ENCODE assay signal across 19 cellular contexts in the genomic region with DNA sequence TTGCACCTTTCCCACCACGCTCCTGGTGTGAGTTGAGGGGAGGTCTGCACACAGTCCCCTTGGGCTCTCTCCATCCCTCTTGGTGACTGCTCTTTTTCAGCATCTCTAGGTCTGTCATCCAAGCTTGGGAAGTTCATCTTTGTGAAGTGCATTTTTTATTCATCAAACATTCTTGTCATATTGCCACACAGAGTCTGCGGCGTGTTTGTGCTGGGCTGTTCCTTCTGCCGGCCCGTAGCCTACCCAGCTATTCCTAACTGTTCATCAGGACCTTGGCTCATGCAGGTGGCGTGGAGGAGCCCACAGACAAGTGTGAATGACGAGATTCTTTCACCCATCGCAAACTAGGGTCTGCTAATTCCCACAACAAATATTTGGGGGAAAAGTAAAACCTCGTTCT.
DNase-seq lines count a peak whose midpoint lies in the region; ATAC-seq and TF ChIP-seq lines count a peak whose summit lies in the region.
"Had no signal": no experiment of that assay in that cellular context is flagged by ENCODE, and none has a peak within 500 bp of the region (broad histone marks: within the 10 kb centered on the region; RNA-seq: fewer than 3 reads in every experiment).

No MANE protein-coding gene starts in this region.

- H3K9me2 ChIP-seq in DOHH2 (replicated peaks; ENCODE audit: control insufficient read depth, low read length): no peaks in the 10 kb centered on the region
- no peaks in the 10 kb centered on the region for H3K9me2 ChIP-seq in Karpas-422 (replicated peaks; ENCODE audit: insufficient read depth, low read length)

- H3K9ac ChIP-seq in Karpas-422 (ENCODE audit: low read length): peak overlapping the region; percentile 70
- H3K9ac ChIP-seq: GM23248 had no signal

- H3K27ac Mint-ChIP-seq in memory B cell: peak overlapping the region; percentile 48
- H3K27ac Mint-ChIP-seq: CD4-positive, alpha-beta T cell; HFFc6 had no signal

- H3K27me3 ChIP-seq in DOHH2 (ENCODE audit: control insufficient read depth, low read length) (no peaks in the 10 kb centered on the region; the same call in 1 of the 2 replicates), Karpas-422 (ENCODE audit: low read length) (no peaks in the 10 kb centered on the region), H7 (ENCODE audit: control insufficient read depth, insufficient read depth, low read length) (no peaks in the 10 kb centered on the region)
- H3K27me3 ChIP-seq: BE2C had no signal

- no peak overlapping the region for H3K4me3 Mint-ChIP-seq in memory B cell
- H3K4me3 Mint-ChIP-seq: CD4-positive, alpha-beta T cell; HFFc6 had no signal

- H3K27ac ChIP-seq in DOHH2 (ENCODE audit: low read depth, low read length): no peak overlapping the region
- H3K27ac ChIP-seq in Karpas-422 (ENCODE audit: low read length): peak overlapping the region; percentile 90
- H3K27ac ChIP-seq: C4-2B, GM23248 had no signal

- H3K4me1 ChIP-seq in DOHH2 (ENCODE audit: control insufficient read depth, low read length) (peaks cover 92% of the 10 kb centered on the region), Karpas-422 (ENCODE audit: low read length) (peaks cover 70% of the 10 kb centered on the region)
- H3K4me1 ChIP-seq: BE2C had no signal

- no peaks in the 10 kb centered on the region for H3K9me3 Mint-ChIP-seq in memory B cell
- H3K9me3 Mint-ChIP-seq: CD4-positive, alpha-beta T cell; HFFc6 had no signal

- H2AFZ ChIP-seq in Karpas-422 (ENCODE audit: low read length): peak overlapping the region; percentile 51
- H2AFZ ChIP-seq: GM23248 had no signal

- H3K36me3 ChIP-seq in DOHH2 (ENCODE audit: control insufficient read depth, low read length) (no peaks in the 10 kb centered on the region), Karpas-422 (ENCODE audit: insufficient read depth, low read length) (no peaks in the 10 kb centered on the region), H7 (replicated peaks; ENCODE audit: control insufficient read depth, insufficient read depth, low read length) (no peaks in the 10 kb centered on the region)
- H3K36me3 ChIP-seq: BE2C had no signal

- no peak for TF ChIP-seq CTCF in DOHH2 (IDR thresholded peaks at IDR 0.05; ENCODE audit: low read depth, low read length, poor library complexity, severe bottlenecking)

- DNase-seq in Karpas-422 (peak; percentile 60), memory B cell (ENCODE audit: low spot score in 2 of 2) (no peak), H7 (no peak), NOMO-1 treated with DMSO at 0.1 percent for 48 hours (lab: John Stamatoyannopoulos, UW; ENCODE audit: unreplicated experiment) (no peak)
- DNase-seq: ACHN; BE2C; CD4-positive, alpha-beta T cell; DMS153; DMS79; EL; GM23248; HFFc6 had no signal

- H3K36me3 Mint-ChIP-seq in memory B cell: no peaks in the 10 kb centered on the region

- peaks cover 8% of the 10 kb centered on the region for H3F3A ChIP-seq in DOHH2 (ENCODE audit: control insufficient read depth, insufficient read depth)

- H3K4me2 ChIP-seq in DOHH2 (ENCODE audit: low read length): peak overlapping the region; percentile 28
- peak overlapping the region; percentile 82 for H3K4me2 ChIP-seq in Karpas-422 (ENCODE audit: low read depth, low read length, poor library complexity, severe bottlenecking)

- no peaks in the 10 kb centered on the region for H3K9me3 ChIP-seq in DOHH2 (ENCODE audit: control insufficient read depth, insufficient read depth, low read length)
- no peaks in the 10 kb centered on the region for H3K9me3 ChIP-seq in Karpas-422 (ENCODE audit: low read length)
- H3K9me3 ChIP-seq: BE2C had no signal

- peaks cover 32% of the 10 kb centered on the region for H3K4me1 Mint-ChIP-seq in memory B cell

- H3K4me3 ChIP-seq in DOHH2 (ENCODE audit: low read length) (no peak overlapping the region), Karpas-422 (ENCODE audit: low read length) (peak overlapping the region; percentile 59), H7 (ENCODE audit: insufficient read depth, low read depth, low read length) (no peak overlapping the region)
- H3K4me3 ChIP-seq: GM12878, GM23248, K562 had no signal

- ATAC-seq in memory B cell (ENCODE audit: low read depth): no peak
- ATAC-seq in HG02852 (IDR thresholded peaks at IDR 0.05; ENCODE audit: unreplicated experiment): no peak
- no peak for ATAC-seq in HG02623 (IDR thresholded peaks at IDR 0.05; ENCODE audit: unreplicated experiment)
- ATAC-seq: GM12878, HCT116, K562 had no signal

- H3K27me3 Mint-ChIP-seq in memory B cell: no peaks in the 10 kb centered on the region
- H3K27me3 Mint-ChIP-seq: CD4-positive, alpha-beta T cell had no signal

- H4K20me1 ChIP-seq in DOHH2 (ENCODE audit: control insufficient read depth, insufficient read depth, low read depth, low read length): no peaks in the 10 kb centered on the region
- H4K20me1 ChIP-seq in Karpas-422 (ENCODE audit: insufficient read depth, low read depth, low read length): no peaks in the 10 kb centered on the region

- no peaks in the 10 kb centered on the region for H3K79me2 ChIP-seq in DOHH2 (ENCODE audit: control insufficient read depth, low read length)
- no peaks in the 10 kb centered on the region for H3K79me2 ChIP-seq in Karpas-422 (ENCODE audit: low read length)
